In genomic region chr16:12349950-12350842, GRCh38 we compare ENCODE assay signal across 1 cellular context.
TF ChIP-seq lines count a peak whose summit lies in the region.

No MANE protein-coding gene starts in this region.

TF ChIP-seq in GM12891, 5 proteins besides CTCF, POLR2A, EP300 and RAD21 (continued from another document):
- TF ChIP-seq POLR2AphosphoS5 (IDR thresholded peaks at IDR 0.05; ENCODE audit: low read depth, low read length) (no peak), SPI1 (IDR thresholded peaks at IDR 0.05; ENCODE audit: low read depth, low read length) (0 out of 2 replicates have a peak, but pooled peaks have one; percentile 10)
